Comparison of ENCODE assay signal across 8 cellular contexts in genomic region chr11:76379811-76380160, GRCh38. TPM values are rescaled to one million over a fixed set of nuclear protein-coding genes. Genes with fewer than 3 reads are reported as not detected.
DNase-seq lines count a peak whose midpoint lies in the region; ATAC-seq and TF ChIP-seq lines count a peak whose summit lies in the region.

No MANE protein-coding gene starts in this region.

- no peaks in the 10 kb centered on the region for H3K36me3 ChIP-seq in GM06990 (ENCODE audit: control insufficient read depth, insufficient read depth, low read length)
- no peaks in the 10 kb centered on the region for H3K36me3 ChIP-seq in SK-N-MC (ENCODE audit: insufficient read depth, low read length)

- no peaks in the 10 kb centered on the region for H3K27me3 ChIP-seq in GM06990 (replicated peaks; ENCODE audit: control insufficient read depth, insufficient read depth, low read length)

- H3K4me3 ChIP-seq in GM06990 (replicated peaks; ENCODE audit: low read depth, low read length) (peak overlapping the region; percentile 72), SK-N-MC (peak overlapping the region; percentile 94), fibroblast of the aortic adventitia (ENCODE audit: low read depth, low read length) (peak overlapping the region; percentile 90), retinal pigment epithelial cell (ENCODE audit: low read length) (peak overlapping the region; percentile 79)

- H3K9ac ChIP-seq in SK-N-MC (ENCODE audit: insufficient read length), result peak overlapping the region; percentile 89

- TF ChIP-seq CTCF in GM06990 (IDR thresholded peaks at IDR 0.05; ENCODE audit: insufficient read depth, low read length, poor library complexity, severe bottlenecking) (no peak), fibroblast of the aortic adventitia (IDR thresholded peaks at IDR 0.05; ENCODE audit: insufficient read depth, low read length) (no peak), retinal pigment epithelial cell (conservative IDR thresholded peaks at IDR 0.05; ENCODE audit: low read depth, low read length) (no peak)

- ATAC-seq in GM19467 (IDR thresholded peaks at IDR 0.05; ENCODE audit: unreplicated experiment) (no peak), GM18873 (IDR thresholded peaks at IDR 0.05; ENCODE audit: low FRiP score, unreplicated experiment) (no peak)

- H3K9me3 ChIP-seq in SK-N-MC (ENCODE audit: low read depth, low read length), result no peaks in the 10 kb centered on the region

- DNase-seq in GM06990 (ENCODE audit: extremely low read depth, insufficient read length) (no peak), SK-N-MC (ENCODE audit: low read depth, low spot score) (no peak), fibroblast of the aortic adventitia (ENCODE audit: low read depth) (no peak), retinal pigment epithelial cell (ENCODE audit: low read depth) (no peak), NCI-H187 treated with DMSO at 0.1 percent for 48 hours (lab: John Stamatoyannopoulos, UW) (no peak), anterior cingulate cortex (lab: John Stamatoyannopoulos, UW) (no peak)

- no peak overlapping the region for H3K27ac ChIP-seq in SK-N-MC

RNA-seq across cellular contexts. Expression of gene THAP12, which starts 1.1 kb away (rescaled TPM):
- total RNA-seq in fibroblast of the aortic adventitia (ENCODE audit: low replicate concordance), result 55.5 and 60.1 TPM in 2 replicates

RNA-seq across cellular contexts. Expression of gene GVQW3, which starts 1.3 kb away (rescaled TPM):
- total RNA-seq in fibroblast of the aortic adventitia (ENCODE audit: low replicate concordance), result 2.0 and 4.2 TPM in 2 replicates
